8 cellular contexts compared by ENCODE assay signal in the genomic region with DNA sequence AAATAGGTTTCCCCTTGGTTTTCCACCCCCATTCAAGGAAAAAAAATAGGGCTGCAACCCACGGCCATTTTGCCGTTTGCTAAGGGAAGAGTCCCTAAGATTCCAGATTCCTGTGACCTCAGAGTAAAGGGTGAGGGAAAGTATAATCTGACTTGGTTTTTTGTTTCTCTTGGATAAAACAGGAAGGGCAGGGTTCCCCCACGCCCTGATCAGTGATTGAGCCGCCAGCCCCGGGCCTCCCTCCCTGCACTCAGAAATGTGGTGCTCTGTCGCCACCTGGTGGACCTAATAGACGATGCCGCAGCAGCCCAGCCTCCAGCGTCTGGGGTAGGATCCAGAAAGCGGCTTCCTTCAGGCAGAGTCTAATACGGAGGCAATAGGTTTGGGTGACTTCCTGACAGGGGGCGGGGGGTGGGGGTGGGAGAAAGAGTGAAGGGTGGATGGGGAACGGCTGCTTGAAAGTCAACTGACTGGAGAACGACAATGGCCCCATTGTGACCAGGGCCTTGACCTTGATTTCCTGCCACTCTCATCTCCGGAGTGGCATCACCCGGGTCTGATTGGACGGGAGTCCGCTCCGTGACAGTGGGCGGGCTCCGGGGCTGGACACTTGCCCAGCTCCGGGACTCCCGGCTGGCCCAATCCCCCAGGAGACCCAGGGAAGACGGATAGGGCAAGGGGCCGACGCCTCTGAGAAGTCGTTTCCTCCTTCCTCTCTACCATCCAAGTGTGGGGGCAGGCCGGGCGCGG. TPM values are rescaled to one million over a fixed set of nuclear protein-coding genes. Genes with fewer than 3 reads are reported as not detected.
DNase-seq lines count a peak whose midpoint lies in the region; ATAC-seq and TF ChIP-seq lines count a peak whose summit lies in the region.

No MANE protein-coding gene starts in this region.

- H3K36me3 ChIP-seq in DOHH2 (ENCODE audit: control insufficient read depth, low read length) (no peaks in the 10 kb centered on the region), GM23248 (ENCODE audit: low read depth) (no peaks in the 10 kb centered on the region), Karpas-422 (ENCODE audit: insufficient read depth, low read length) (no peaks in the 10 kb centered on the region), RWPE2 (ENCODE audit: low read depth) (no peaks in the 10 kb centered on the region), neutrophil (no peaks in the 10 kb centered on the region)

- peak; percentile 89 for DNase-seq in GM23248
- peak; percentile 93 for DNase-seq in Karpas-422
- DNase-seq in RWPE2 (ENCODE audit: low spot score): peak; percentile 85
- peak; percentile 75 for DNase-seq in activated effector memory CD4-positive, alpha-beta T cell treated with Interleukin-2 at 50 U/mL for 16 hours
- peak; percentile 98 for DNase-seq in foreskin melanocyte
- DNase-seq in stromal cell of bone marrow (ENCODE audit: low read depth): peak; percentile 72

- H3K27me3 ChIP-seq in DOHH2 (ENCODE audit: control insufficient read depth, low read length) (0 out of 2 replicates have a peak, but pooled peaks cover 2% of the 10 kb centered on the region), GM23248 (replicated peaks; ENCODE audit: insufficient read depth) (no peaks in the 10 kb centered on the region), Karpas-422 (ENCODE audit: low read length) (no peaks in the 10 kb centered on the region), RWPE2 (ENCODE audit: insufficient read depth, poor library complexity, severe bottlenecking) (no peaks in the 10 kb centered on the region), neutrophil (peaks cover 52% of the 10 kb centered on the region)

- H3K27ac ChIP-seq in DOHH2 (ENCODE audit: low read depth, low read length) (no peak overlapping the region), GM23248 (no peak overlapping the region), Karpas-422 (ENCODE audit: low read length) (no peak overlapping the region), RWPE2 (ENCODE audit: poor library complexity, severe bottlenecking) (no peak overlapping the region), neutrophil (no peak overlapping the region)

- peak overlapping the region; percentile 92 for H2AFZ ChIP-seq in GM23248
- no peak overlapping the region for H2AFZ ChIP-seq in Karpas-422 (ENCODE audit: low read length)

- in situ Hi-C loops in GM23248 (cut with MboI): loop anchor here (5.0 to 25.0 kb wide), 2 partner anchors 90 to 370 kb away; partner anchors contain the start of gene PSD2

- H4K20me1 ChIP-seq in DOHH2 (ENCODE audit: control insufficient read depth, insufficient read depth, low read depth, low read length) (no peaks in the 10 kb centered on the region), GM23248 (ENCODE audit: insufficient read depth) (no peaks in the 10 kb centered on the region), Karpas-422 (ENCODE audit: insufficient read depth, low read depth, low read length) (no peaks in the 10 kb centered on the region)

- TF ChIP-seq CTCF in DOHH2 (IDR thresholded peaks at IDR 0.05; ENCODE audit: low read depth, low read length, poor library complexity, severe bottlenecking): peak; percentile 86
- peak; percentile 98 for TF ChIP-seq CTCF in RWPE2 (IDR thresholded peaks at IDR 0.05; ENCODE audit: poor library complexity, severe bottlenecking)
- peak; percentile 95 for TF ChIP-seq CTCF in neutrophil (IDR thresholded peaks at IDR 0.05)

- 5 to 7% methylated on average over 27 to 30 of the region's 30 CpGs for WGBS in GM23248 (ENCODE audit: low coverage in 1 of 2, low lambda C conversion rate in 2 of 2, missing lambda C conversion rate in 2 of 2), 2 experiments

- no peaks in the 10 kb centered on the region for H3K79me2 ChIP-seq in DOHH2 (ENCODE audit: control insufficient read depth, low read length)
- H3K79me2 ChIP-seq in GM23248 (ENCODE audit: insufficient read depth): no peaks in the 10 kb centered on the region
- no peaks in the 10 kb centered on the region for H3K79me2 ChIP-seq in Karpas-422 (ENCODE audit: low read length)

- no peak overlapping the region for H3K4me3 ChIP-seq in DOHH2 (ENCODE audit: low read length)
- peak overlapping the region; percentile 70 for H3K4me3 ChIP-seq in GM23248
- no peak overlapping the region for H3K4me3 ChIP-seq in Karpas-422 (ENCODE audit: low read length)
- H3K4me3 ChIP-seq in RWPE2 (ENCODE audit: severe bottlenecking): no peak overlapping the region
- H3K4me3 ChIP-seq in neutrophil (ENCODE audit: low read depth in 1 of 2, low read length in 1 of 2): peak overlapping the region; percentile 20 to 23

- H3K9ac ChIP-seq in GM23248 (peak overlapping the region; percentile 61), Karpas-422 (ENCODE audit: low read length) (no peak overlapping the region)

- H3F3A ChIP-seq in DOHH2 (ENCODE audit: control insufficient read depth, insufficient read depth) (no peaks in the 10 kb centered on the region), GM23248 (ENCODE audit: insufficient read depth) (no peaks in the 10 kb centered on the region)

- no peaks in the 10 kb centered on the region for H3K9me2 ChIP-seq in DOHH2 (replicated peaks; ENCODE audit: control insufficient read depth, low read length)
- no peaks in the 10 kb centered on the region for H3K9me2 ChIP-seq in GM23248 (ENCODE audit: insufficient read depth)
- no peaks in the 10 kb centered on the region for H3K9me2 ChIP-seq in Karpas-422 (replicated peaks; ENCODE audit: insufficient read depth, low read length)

- peaks cover 11% of the 10 kb centered on the region for H3K4me1 ChIP-seq in DOHH2 (ENCODE audit: control insufficient read depth, low read length)
- peaks cover 5% of the 10 kb centered on the region; the same call in 1 of the 2 replicates for H3K4me1 ChIP-seq in GM23248 (ENCODE audit: insufficient read depth)
- H3K4me1 ChIP-seq in Karpas-422 (ENCODE audit: low read length): peaks cover 25% of the 10 kb centered on the region
- no peaks in the 10 kb centered on the region for H3K4me1 ChIP-seq in RWPE2 (ENCODE audit: insufficient read depth, poor library complexity, severe bottlenecking)
- peaks cover 11 to 21% of the 10 kb centered on the region in 2 experiments for H3K4me1 ChIP-seq in neutrophil (ENCODE audit: control insufficient read depth in 1 of 2, insufficient read depth in 1 of 2, low read depth in 1 of 2, low read length in 1 of 2)

- H3K9me3 ChIP-seq in DOHH2 (ENCODE audit: control insufficient read depth, insufficient read depth, low read length) (no peaks in the 10 kb centered on the region), GM23248 (ENCODE audit: low read depth) (no peaks in the 10 kb centered on the region), Karpas-422 (ENCODE audit: low read length) (no peaks in the 10 kb centered on the region), RWPE2 (ENCODE audit: severe bottlenecking) (no peaks in the 10 kb centered on the region), neutrophil (no peaks in the 10 kb centered on the region)

- H3K4me2 ChIP-seq in DOHH2 (ENCODE audit: low read length): peak overlapping the region; percentile 37
- peak overlapping the region; percentile 83 for H3K4me2 ChIP-seq in GM23248 (ENCODE audit: unreplicated experiment)
- H3K4me2 ChIP-seq in Karpas-422 (ENCODE audit: low read depth, low read length, poor library complexity, severe bottlenecking): no peak overlapping the region

- peak; percentile 96 for ATAC-seq in RWPE2 (ENCODE audit: low read depth)

RNA-seq across cellular contexts. Expression of gene CYSTM1, which starts 17.8 kb away (rescaled TPM):
- total RNA-seq in GM23248 (2014; rRNA removed; shearing (Covaris generic)): 10.4 and 16.0 TPM in 2 replicates
- polyA plus RNA-seq in GM23248 (2016; fragmentation: Nextera tagmentation; extraction: Ambion mirVana): 42.3 and 45.5 TPM in 2 replicates
- total RNA-seq in Karpas-422 (2014; rRNA removed; shearing (Covaris generic); ENCODE audit: low replicate concordance): 17.8 and 28.5 TPM in 2 replicates

RNA-seq across cellular contexts. Expression of gene IGIP, which starts 31.5 kb away (rescaled TPM):
- total RNA-seq in GM23248 (2014; rRNA removed; shearing (Covaris generic)): 13.0 and 16.3 TPM in 2 replicates
- 3.4 and 3.5 TPM in 2 replicates for polyA plus RNA-seq in GM23248 (2016; fragmentation: Nextera tagmentation; extraction: Ambion mirVana)
- 2.5 and 3.9 TPM in 2 replicates for total RNA-seq in Karpas-422 (2014; rRNA removed; shearing (Covaris generic); ENCODE audit: low replicate concordance)

RNA-seq across cellular contexts. Expression of gene PURA, which starts 43.3 kb away (rescaled TPM):
- 24.2 and 30.6 TPM in 2 replicates for total RNA-seq in GM23248 (2014; rRNA removed; shearing (Covaris generic))
- 7.9 and 10.7 TPM in 2 replicates for polyA plus RNA-seq in GM23248 (2016; fragmentation: Nextera tagmentation; extraction: Ambion mirVana)
- 5.5 and 7.2 TPM in 2 replicates for total RNA-seq in Karpas-422 (2014; rRNA removed; shearing (Covaris generic); ENCODE audit: low replicate concordance)

Comparison
In these comparisons a context has a peak if more than half of its experiments do, and no peak if none do; other contexts are left out.
1. H3K4me3 ChIP-seq: peak in GM23248 (single experiment) and neutrophil (2 of 2); none in DOHH2 (single experiment), Karpas-422 (single experiment) and RWPE2 (single experiment).
2. Peak in every context shown above with its lines, with median percentiles within 50 percentile points of each other: CTCF ChIP-seq and DNase-seq.